ENCODE assay signal across 1 cellular context in genomic region chr6:43290905-43291355, GRCh38.
TF ChIP-seq lines count a peak whose summit lies in the region.

No MANE protein-coding gene starts in this region.

TF ChIP-seq in HepG2, 621 proteins besides CTCF, POLR2A, EP300 and RAD21 (continued from another document and continues in another):
- peak; percentile 85; the same call in 1 of the 2 replicates for TF ChIP-seq ZBTB37 (CRISPR knock-in tag; IDR thresholded peaks at IDR 0.05)
- TF ChIP-seq IRF9 (CRISPR knock-in tag; IDR thresholded peaks at IDR 0.05; ENCODE audit: borderline replicate concordance), result no peak
- TF ChIP-seq ZNF432 (CRISPR knock-in tag; IDR thresholded peaks at IDR 0.05; ENCODE audit: borderline replicate concordance), result no peak
- TF ChIP-seq ZFP37 (CRISPR knock-in tag; IDR thresholded peaks at IDR 0.05; ENCODE audit: borderline replicate concordance), result peak; percentile 81
- no peak for TF ChIP-seq AKNA (CRISPR knock-in tag; IDR thresholded peaks at IDR 0.05; ENCODE audit: borderline replicate concordance)
- TF ChIP-seq ISL2 (CRISPR knock-in tag; IDR thresholded peaks at IDR 0.05), result peak; percentile 77
- TF ChIP-seq KDM6A (CRISPR knock-in tag; IDR thresholded peaks at IDR 0.05; ENCODE audit: low read depth), result peak; percentile 71; the same call in 1 of the 2 replicates
- 0 out of 2 replicates have a peak, but pooled peaks have one; percentile 39 for TF ChIP-seq HNF1A (IDR thresholded peaks at IDR 0.05; ENCODE audit: low read depth)
- peak; percentile 50; the same call in 1 of the 2 replicates for TF ChIP-seq HNF1A (CRISPR knock-in tag; IDR thresholded peaks at IDR 0.05; ENCODE audit: borderline replicate concordance)
- TF ChIP-seq ZFP1 (CRISPR knock-in tag; IDR thresholded peaks at IDR 0.05), result 0 out of 2 replicates have a peak, but pooled peaks have one; percentile 51
- TF ChIP-seq REST (IDR thresholded peaks at IDR 0.05; ENCODE audit: borderline replicate concordance in 1 of 2, low read depth in 1 of 2, low read length in 2 of 2), result peak in 1 of 2 experiments; percentile 44; a peak in 1 of 4 replicates
- no peak for TF ChIP-seq RNF2 (conservative IDR thresholded peaks at IDR 0.05; ENCODE audit: low read depth)
- peak; percentile 52; the same call in 1 of the 2 replicates for TF ChIP-seq ZKSCAN8 (CRISPR knock-in tag; IDR thresholded peaks at IDR 0.05; ENCODE audit: borderline replicate concordance)
- peak; percentile 60; the same call in 1 of the 2 replicates for TF ChIP-seq KDM3A (CRISPR knock-in tag; IDR thresholded peaks at IDR 0.05; ENCODE audit: low read depth)
- no peak for TF ChIP-seq SMAD1 (CRISPR knock-in tag; IDR thresholded peaks at IDR 0.05; ENCODE audit: borderline replicate concordance, low read depth)
- TF ChIP-seq IKZF5 (CRISPR knock-in tag; IDR thresholded peaks at IDR 0.05), result peak; percentile 84
- no peak for TF ChIP-seq SUZ12 (IDR thresholded peaks at IDR 0.05; ENCODE audit: low read depth, low read length)
- no peak for TF ChIP-seq IKZF4 (CRISPR knock-in tag; IDR thresholded peaks at IDR 0.05; ENCODE audit: borderline replicate concordance, low read depth, not compliant biosample characterization)
- peak; percentile 79 for TF ChIP-seq DRAP1 (CRISPR knock-in tag; IDR thresholded peaks at IDR 0.05)
- no peak for TF ChIP-seq SMYD3 (CRISPR knock-in tag; IDR thresholded peaks at IDR 0.05)
- TF ChIP-seq AHDC1 (CRISPR knock-in tag; IDR thresholded peaks at IDR 0.05; ENCODE audit: borderline replicate concordance), result peak; percentile 91; the same call in 1 of the 2 replicates
- TF ChIP-seq GATAD1 (CRISPR knock-in tag; IDR thresholded peaks at IDR 0.05), result no peak
- TF ChIP-seq THRA (CRISPR knock-in tag; IDR thresholded peaks at IDR 0.05; ENCODE audit: borderline replicate concordance), result peak; percentile 56
